ENCODE assay signal across 17 cellular contexts in the genomic region with DNA sequence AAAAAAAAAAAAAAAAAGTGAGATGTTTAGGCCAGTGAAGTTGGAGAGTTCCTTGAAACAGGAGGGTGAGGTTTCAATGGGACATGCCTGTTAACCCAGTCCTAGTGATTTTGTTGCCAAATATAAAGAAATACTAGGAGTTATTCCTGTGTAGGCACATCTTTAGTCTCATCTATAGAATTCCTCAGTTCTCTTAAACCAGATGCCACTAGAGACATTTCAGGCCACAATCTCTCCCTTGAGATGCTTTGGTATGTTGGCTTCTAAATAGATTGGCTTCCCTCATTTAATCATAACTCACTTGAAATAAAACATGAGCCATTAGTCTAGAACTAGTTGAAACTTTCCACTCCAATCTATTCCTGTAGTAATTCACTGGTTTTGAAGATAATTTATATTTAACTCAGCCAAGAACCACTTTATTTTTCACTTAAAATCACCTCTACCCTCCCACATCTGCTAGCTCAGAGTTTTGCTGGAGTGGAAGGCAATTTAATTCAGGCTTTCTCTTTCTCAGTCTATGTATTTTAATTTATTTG.
"Had no signal": no experiment of that assay in that cellular context is flagged by ENCODE, and none has a peak within 500 bp of the region (broad histone marks: within the 10 kb centered on the region; RNA-seq: fewer than 3 reads in every experiment).

No MANE protein-coding gene starts in this region.

- H3K4me3 ChIP-seq: breast epithelium, coronary artery, ovary, psoas muscle, skin epidermis, testis had no signal

- H3K27me3 ChIP-seq: breast epithelium, ovary, testis had no signal

- ATAC-seq: naive thymus-derived CD8-positive, alpha-beta T cell; psoas muscle; right cardiac atrium; stimulated activated naive CD8-positive, alpha-beta T cell treated with anti-CD3 and anti-CD28 coated beads, Interleukin-15, amount 100 ng/mL, for 72 hours had no signal

- H3K27ac ChIP-seq: breast epithelium, coronary artery, ovary, psoas muscle, skin epidermis, testis had no signal

- H3K27ac Mint-ChIP-seq: naive thymus-derived CD8-positive, alpha-beta T cell; stimulated activated naive CD8-positive, alpha-beta T cell treated with anti-CD3 and anti-CD28 coated beads, Interleukin-15, amount 100 ng/mL, for 72 hours had no signal

- H3K9me3 Mint-ChIP-seq: naive thymus-derived CD8-positive, alpha-beta T cell; stimulated activated naive CD8-positive, alpha-beta T cell treated with anti-CD3 and anti-CD28 coated beads, Interleukin-15, amount 100 ng/mL, for 72 hours had no signal

- H3K4me1 ChIP-seq: breast epithelium, psoas muscle, testis had no signal

- H3K4me3 Mint-ChIP-seq: naive thymus-derived CD8-positive, alpha-beta T cell; stimulated activated naive CD8-positive, alpha-beta T cell treated with anti-CD3 and anti-CD28 coated beads, Interleukin-15, amount 100 ng/mL, for 72 hours had no signal

- H3K27me3 Mint-ChIP-seq: naive thymus-derived CD8-positive, alpha-beta T cell; stimulated activated naive CD8-positive, alpha-beta T cell treated with anti-CD3 and anti-CD28 coated beads, Interleukin-15, amount 100 ng/mL, for 72 hours had no signal

- H3K36me3 ChIP-seq: breast epithelium, ovary had no signal

- DNase-seq: activated CD4-positive, alpha-beta T cell treated with anti-CD3 and anti-CD28 coated beads, Interleukin-2, amount 50 U/mL, for 1 hour; activated CD8-positive, alpha-beta memory T cell treated with anti-CD3 and anti-CD28 coated beads, Interleukin-2, amount 50 U/mL, for 4 hours; activated effector memory CD4-positive, alpha-beta T cell treated with Interleukin-2 at 50 U/mL for 16 hours; activated naive CD4-positive, alpha-beta T cell treated with anti-CD3 and anti-CD28 coated beads, Interleukin-2, amount 50 U/mL, for 16 hours; activated T-cell treated with anti-CD3 and anti-CD28 coated beads, Interleukin-2, amount 50 U/mL, for 48 hours; erythroblast; mesenchymal stem cell; naive thymus-derived CD8-positive, alpha-beta T cell; ovary; psoas muscle; right cardiac atrium; stimulated activated naive CD8-positive, alpha-beta T cell treated with anti-CD3 and anti-CD28 coated beads, Interleukin-15, amount 100 ng/mL, for 72 hours; T1000; testis had no signal

- H3K9me3 ChIP-seq: breast epithelium, ovary, psoas muscle, testis had no signal
